ENCODE assay signal across 8 cellular contexts in the genomic region with DNA sequence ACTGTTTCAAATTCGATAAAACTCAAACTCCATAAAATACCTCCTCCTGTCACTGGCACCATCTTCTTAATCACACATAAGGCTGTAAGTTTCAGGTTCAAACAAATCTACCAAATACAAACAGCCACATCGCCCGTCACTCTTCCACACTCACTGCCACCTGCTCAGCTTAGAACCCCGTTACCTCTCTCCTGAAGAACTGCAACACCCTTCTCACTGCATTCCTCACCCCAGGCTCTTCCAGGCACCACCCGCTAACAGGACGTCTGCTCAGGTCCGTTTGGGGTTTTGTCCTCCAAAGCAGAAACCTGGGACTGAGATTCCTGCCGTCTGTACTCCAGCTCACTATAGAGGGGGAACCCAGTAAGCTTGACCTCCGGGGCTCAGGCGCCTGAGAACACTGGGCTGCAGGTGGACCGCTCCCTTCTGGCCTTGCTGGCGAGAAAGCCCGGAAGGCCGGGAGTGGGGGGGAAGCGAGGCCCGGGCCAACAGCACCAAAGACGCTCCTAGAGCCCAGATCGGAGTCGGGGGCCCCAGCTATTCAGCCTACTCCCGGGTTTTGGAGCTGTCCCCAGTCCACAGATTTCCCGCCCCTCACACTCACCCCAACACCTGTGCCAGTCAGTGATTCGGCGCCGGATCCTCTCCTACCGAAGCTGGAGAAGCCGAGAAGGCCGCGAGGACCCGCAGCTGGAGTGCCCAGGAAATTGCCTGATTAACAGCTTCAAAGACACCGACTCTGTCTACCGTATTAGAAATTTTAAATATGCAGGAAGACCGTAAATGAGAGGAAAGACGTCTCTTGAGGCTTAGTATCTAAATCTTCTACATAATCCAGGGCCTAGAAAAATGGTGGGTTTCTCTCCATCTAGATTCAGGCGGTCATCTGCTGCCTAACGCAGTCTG. TPM values are rescaled to one million over a fixed set of nuclear protein-coding genes. Genes with fewer than 3 reads are reported as not detected.
DNase-seq lines count a peak whose midpoint lies in the region; ATAC-seq lines count a peak whose summit lies in the region.

A gene with protein sequence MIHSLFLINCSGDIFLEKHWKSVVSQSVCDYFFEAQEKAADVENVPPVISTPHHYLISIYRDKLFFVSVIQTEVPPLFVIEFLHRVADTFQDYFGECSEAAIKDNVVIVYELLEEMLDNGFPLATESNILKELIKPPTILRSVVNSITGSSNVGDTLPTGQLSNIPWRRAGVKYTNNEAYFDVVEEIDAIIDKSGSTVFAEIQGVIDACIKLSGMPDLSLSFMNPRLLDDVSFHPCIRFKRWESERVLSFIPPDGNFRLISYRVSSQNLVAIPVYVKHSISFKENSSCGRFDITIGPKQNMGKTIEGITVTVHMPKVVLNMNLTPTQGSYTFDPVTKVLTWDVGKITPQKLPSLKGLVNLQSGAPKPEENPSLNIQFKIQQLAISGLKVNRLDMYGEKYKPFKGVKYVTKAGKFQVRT (minus strand): TSS at position 678 of the 906 bp plus-strand sequence. CDS start 12,449 bp downstream, outside the sequence.

- peak within 1 kb of the TSS; percentile 92 to 100 for H3K4me3 ChIP-seq in duodenal mucosa (ENCODE audit: low read depth in 1 of 2, low read length in 2 of 2)
- H3K4me3 ChIP-seq in mesendoderm (ENCODE audit: low read length): peak within 1 kb of the TSS; percentile 97

- H2BK15ac ChIP-seq in mesendoderm (replicated peaks; ENCODE audit: low read depth): no peak within 1 kb of the TSS

- H4K5ac ChIP-seq in mesendoderm (ENCODE audit: low read length): no peak within 1 kb of the TSS

- H3K27me3 ChIP-seq in duodenal mucosa (ENCODE audit: control insufficient read depth in 1 of 2, insufficient read depth in 2 of 2, low read length in 2 of 2): no peaks in the 10 kb centered on the region
- no peaks in the 10 kb centered on the region for H3K27me3 ChIP-seq in mesendoderm (ENCODE audit: insufficient read depth, low read length, poor library complexity)

- peaks cover 10% of the 10 kb centered on the region for H3K79me1 ChIP-seq in mesendoderm (ENCODE audit: low read length)

- H3K27ac ChIP-seq in duodenal mucosa (ENCODE audit: low read depth, low read length): peak within 1 kb of the TSS; percentile 86
- H3K27ac ChIP-seq in mesendoderm (ENCODE audit: low read depth, low read length): peak within 1 kb of the TSS; percentile 75

- no peak within 1 kb of the TSS for H2AK5ac ChIP-seq in mesendoderm (ENCODE audit: low read length)

- peak within 1 kb of the TSS; percentile 73 for H3K23ac ChIP-seq in mesendoderm (ENCODE audit: low read length)

- no CpG with 5 or more reads among the region's 35 CpGs for WGBS in mesendoderm (ENCODE audit: extremely low coverage, insufficient coverage, low lambda C conversion rate)

- H2BK5ac ChIP-seq in mesendoderm (ENCODE audit: low read length): peak within 1 kb of the TSS; percentile 76

- H3K4ac ChIP-seq in mesendoderm (ENCODE audit: low read depth, low read length): peak within 1 kb of the TSS; percentile 78

- H2BK120ac ChIP-seq in mesendoderm (ENCODE audit: low read depth, low read length): no peak within 1 kb of the TSS

- no peaks in the 10 kb centered on the region for H3K9me3 ChIP-seq in duodenal mucosa (ENCODE audit: control insufficient read depth in 1 of 2, low read length in 2 of 2)

- H3K4me1 ChIP-seq in duodenal mucosa (ENCODE audit: control insufficient read depth in 1 of 2, insufficient read depth in 2 of 2, low read length in 2 of 2): peaks cover 17 to 23% of the 10 kb centered on the region in 2 donors
- H3K4me1 ChIP-seq in mesendoderm (ENCODE audit: control insufficient read depth, low read depth, low read length): peaks cover 3% of the 10 kb centered on the region

- peak within 1 kb of the TSS; percentile 100 for H3K4me2 ChIP-seq in mesendoderm (ENCODE audit: low read length)

- peak; percentile 31 for ATAC-seq in HG02870 (IDR thresholded peaks at IDR 0.05; ENCODE audit: unreplicated experiment)

- H4K8ac ChIP-seq in mesendoderm (ENCODE audit: low read depth, low read length): no peak within 1 kb of the TSS

- peak; percentile 89 for DNase-seq in NCI-H748 (lab: John Stamatoyannopoulos, UW; ENCODE audit: unreplicated experiment)
- no peak for DNase-seq in NCI-H748 treated with DMSO at 0.1 percent for 48 hours (lab: John Stamatoyannopoulos, UW)
- peak; percentile 67 for DNase-seq in NCI-H2171 treated with DMSO at 0.1 percent for 48 hours (lab: John Stamatoyannopoulos, UW)
- peak; percentile 78 to 84 for DNase-seq in activated CD4-positive, alpha-beta T cell treated with anti-CD3 and anti-CD28 coated beads, Interleukin-2, amount 50 U/mL, for 48 hours
- DNase-seq in mesendoderm: no peak
- DNase-seq in stimulated activated CD8-positive, alpha-beta memory T cell treated with anti-CD3 and anti-CD28 coated beads, Interleukin-15, amount 100 ng/mL, for 24 hours (ENCODE audit: low read depth): peak; percentile 28

- peak within 1 kb of the TSS; percentile 71 for H3K18ac ChIP-seq in mesendoderm (ENCODE audit: low read length)

- H3K36me3 ChIP-seq in duodenal mucosa (ENCODE audit: control insufficient read depth in 1 of 2, insufficient read depth in 2 of 2, low read length in 2 of 2): peaks cover 4% of the 10 kb centered on the region in 2 donors
- peaks cover 2% of the 10 kb centered on the region for H3K36me3 ChIP-seq in mesendoderm (ENCODE audit: control insufficient read depth, insufficient read depth, low read length)

- H3K9ac ChIP-seq in duodenal mucosa (ENCODE audit: low read depth in 1 of 2, low read length in 2 of 2) (peak within 1 kb of the TSS; percentile 87 to 92), mesendoderm (ENCODE audit: low read length) (peak within 1 kb of the TSS; percentile 93)

- H3K56ac ChIP-seq in mesendoderm (ENCODE audit: low read length): peak within 1 kb of the TSS; percentile 99

- peaks cover 28% of the 10 kb centered on the region for H3K79me2 ChIP-seq in mesendoderm (ENCODE audit: control insufficient read depth, insufficient read depth, low read length)

RNA-seq across cellular contexts. Expression of the gene that starts here (rescaled TPM):
- polyA plus RNA-seq in mesendoderm (2013, experiment 1 of 2): 26.1 TPM
- 26.9 TPM for polyA plus RNA-seq in mesendoderm (2013, experiment 2 of 2)

Comparison
In these comparisons a context has a peak if more than half of its experiments do, and no peak if none do; other contexts are left out.
1. DNase-seq: peak in NCI-H748 (single experiment), NCI-H2171 treated with DMSO at 0.1 percent for 48 hours (single experiment), activated CD4-positive, alpha-beta T cell treated with anti-CD3 and anti-CD28 coated beads, Interleukin-2, amount 50 U/mL, for 48 hours (2 of 2) and stimulated activated CD8-positive, alpha-beta memory T cell treated with anti-CD3 and anti-CD28 coated beads, Interleukin-15, amount 100 ng/mL, for 24 hours (single experiment); none in NCI-H748 treated with DMSO at 0.1 percent for 48 hours (single experiment) and mesendoderm (single experiment).